Comparison of ENCODE assay signal across 8 cellular contexts in genomic region chr19:38849147-38849745, GRCh38. TPM values are rescaled to one million over a fixed set of nuclear protein-coding genes. Genes with fewer than 3 reads are reported as not detected.
DNase-seq lines count a peak whose midpoint lies in the region; ATAC-seq and TF ChIP-seq lines count a peak whose summit lies in the region.

No MANE protein-coding gene starts in this region.

- H3K9me3 Mint-ChIP-seq in activated CD4-positive, alpha-beta memory T cell treated with anti-CD3 and anti-CD28 coated beads for 36 hours, result no peaks in the 10 kb centered on the region

- peak overlapping the region; percentile 97 for H3K4me3 Mint-ChIP-seq in activated CD4-positive, alpha-beta memory T cell treated with anti-CD3 and anti-CD28 coated beads for 36 hours

- H3K4me1 ChIP-seq in A673 (ENCODE audit: insufficient read depth, low read length, poor library complexity, severe bottlenecking), result peaks cover 13% of the 10 kb centered on the region
- H3K4me1 ChIP-seq in right lobe of liver, result peaks cover 0 to 40% (median 12%) of the 10 kb centered on the region in 4 donors

- no peak for TF ChIP-seq POLR2A in right lobe of liver (IDR thresholded peaks at IDR 0.05)

- H3K9me3 ChIP-seq in A673 (ENCODE audit: low read depth, low read length, poor library complexity, severe bottlenecking) (no peaks in the 10 kb centered on the region), right lobe of liver (no peaks in the 10 kb centered on the region)

- TF ChIP-seq CTCF in A673 (conservative IDR thresholded peaks at IDR 0.05; ENCODE audit: low read depth, low read length) (no peak), right lobe of liver (IDR thresholded peaks at IDR 0.05) (no peak)

- H3K27me3 Mint-ChIP-seq in activated CD4-positive, alpha-beta memory T cell treated with anti-CD3 and anti-CD28 coated beads for 36 hours, result no peaks in the 10 kb centered on the region

- 0% methylated on average over 8 of the region's 57 CpGs for WGBS in right lobe of liver (ENCODE audit: insufficient coverage, low coverage, low lambda C conversion rate, missing lambda C conversion rate)

- H3K27ac ChIP-seq in A673 (ENCODE audit: low read depth, low read length, poor library complexity, severe bottlenecking), result peak overlapping the region; percentile 100
- peak overlapping the region; percentile 100 for H3K27ac ChIP-seq in right lobe of liver

- H3K27me3 ChIP-seq in A673 (replicated peaks; ENCODE audit: insufficient read depth, low read depth, low read length, poor library complexity) (no peaks in the 10 kb centered on the region), right lobe of liver (no peaks in the 10 kb centered on the region)

- peaks cover 47% of the 10 kb centered on the region for H3K36me3 ChIP-seq in A673 (ENCODE audit: insufficient read depth, low read length, poor library complexity, severe bottlenecking)
- peaks cover 22 to 35% (median 28%) of the 10 kb centered on the region in 4 donors for H3K36me3 ChIP-seq in right lobe of liver

- peak overlapping the region; percentile 81 for H3K4me3 ChIP-seq in A673 (ENCODE audit: low read depth, low read length, poor library complexity, severe bottlenecking)
- H3K4me3 ChIP-seq in right lobe of liver, result peak overlapping the region; percentile 78 to 99 (median 91)

- H3K36me3 Mint-ChIP-seq in activated CD4-positive, alpha-beta memory T cell treated with anti-CD3 and anti-CD28 coated beads for 36 hours, result peaks cover 48% of the 10 kb centered on the region

- intact Hi-C loops in A673 (cut with micrococcal nuclease; ENCODE audit: unreplicated experiment), result no loop called here
- intact Hi-C loops in activated CD4-positive, alpha-beta memory T cell treated with anti-CD3 and anti-CD28 coated beads for 36 hours (cut with micrococcal nuclease), result no loop called here
- intact Hi-C loops in right lobe of liver (cut with DNase I), result no loop called here

- POLR2A ChIA-PET in A673 (lab: Charles Lee; ENCODE audit: low non-redundant PET), result interaction anchor here (0.5 to 0.8 kb wide), 7 partner anchors 9 to 80 kb away, joined by 3 to 11 read pairs (median 6); partner anchors contain the start of gene ECH1
- POLR2A ChIA-PET in activated CD4-positive, alpha-beta memory T cell treated with anti-CD3 and anti-CD28 coated beads for 36 hours (lab: Charles Lee), result interaction anchor here (0.6 to 2.8 kb wide), 17 partner anchors 9 to 542 kb away, joined by 3 to 19 read pairs (median 4); partner anchors contain the start of genes ECH1, MED29, MRPS12 and NFKBIB

- H3K4me1 Mint-ChIP-seq in activated CD4-positive, alpha-beta memory T cell treated with anti-CD3 and anti-CD28 coated beads for 36 hours (ENCODE audit: low read depth), result peaks cover 47% of the 10 kb centered on the region

- ATAC-seq in GM19035 (IDR thresholded peaks at IDR 0.05; ENCODE audit: unreplicated experiment), result peak; percentile 25
- ATAC-seq in right lobe of liver, result peak; percentile 22 to 46 (median 34)

- DNase-seq in A673 (ENCODE audit: low spot score) (peak; percentile 98), HPDE6-E6E7 (ENCODE audit: extremely low spot score) (peak; percentile 91), NCI-H82 treated with DMSO at 0.1 percent for 48 hours (lab: John Stamatoyannopoulos, UW; ENCODE audit: unreplicated experiment) (peak; percentile 83), dermis microvascular lymphatic vessel endothelial cell (ENCODE audit: low read depth in 2 of 2) (peak; percentile 88 to 95), right lobe of liver (peak; percentile 97 to 98 (median 97))
- DNase-seq in activated CD4-positive, alpha-beta memory T cell treated with anti-CD3 and anti-CD28 coated beads for 36 hours, result peak; percentile 99
- DNase-seq in stimulated activated CD4-positive, alpha-beta T cell treated with anti-CD3 and anti-CD28 coated beads, Interleukin-4, amount 100 ng/mL, for 1 hour, result peak; percentile 100

- CTCF ChIA-PET in A673 (lab: Charles Lee), result interaction anchor here (1.2 kb wide), 1 partner anchor 21 kb away, joined by 3 read pairs; no protein-coding TSS in a partner anchor
- CTCF ChIA-PET in activated CD4-positive, alpha-beta memory T cell treated with anti-CD3 and anti-CD28 coated beads for 36 hours (lab: Charles Lee), result interaction anchor here (0.5 to 2.6 kb wide), 6 partner anchors 16 to 215 kb away, joined by 3 to 16 read pairs (median 8); partner anchors contain the start of genes MRPS12 and SARS2

- H3K27ac Mint-ChIP-seq in activated CD4-positive, alpha-beta memory T cell treated with anti-CD3 and anti-CD28 coated beads for 36 hours, result peak overlapping the region; percentile 97

- BruUV-seq in A673 (replicated peaks; lab: Mats Ljungman, UMichigan), result no TSS peak

RNA-seq across cellular contexts. Expression of gene HNRNPL, which starts 0.5 kb away (rescaled TPM):
- 642 and 647 TPM in 2 replicates for total RNA-seq in A673 (2021)
- total RNA-seq in activated CD4-positive, alpha-beta memory T cell treated with anti-CD3 and anti-CD28 coated beads for 36 hours, result 100 to 1,000 TPM; 646 to 671 TPM
- total RNA-seq in dermis microvascular lymphatic vessel endothelial cell, result 263 and 288 TPM in 2 replicates
- 100 to 1,000 TPM in 4 of 6 experiments, 10 to 100 TPM in 2; 89.5 to 157 (median 102) TPM for total RNA-seq in right lobe of liver

RNA-seq across cellular contexts. Expression of gene ECH1, which starts 17.7 kb away (rescaled TPM):
- total RNA-seq in A673 (2021) (83.1 and 102 TPM in 2 replicates), dermis microvascular lymphatic vessel endothelial cell (50.5 and 59.9 TPM in 2 replicates), right lobe of liver (100 to 1,000 TPM; 158 to 466 (median 286) TPM)
- 100 to 1,000 TPM; 152 to 155 TPM for total RNA-seq in activated CD4-positive, alpha-beta memory T cell treated with anti-CD3 and anti-CD28 coated beads for 36 hours

RNA-seq across cellular contexts. Expression of gene RINL, which starts 28.8 kb away (rescaled TPM):
- total RNA-seq in A673 (2021) (5.7 and 7.4 TPM in 2 replicates), dermis microvascular lymphatic vessel endothelial cell (8.1 and 10.1 TPM in 2 replicates), right lobe of liver (10 to 100 TPM in 2 of 6 experiments, 1 to 10 TPM in 4; 3.3 to 13.8 (median 5.5) TPM)
- total RNA-seq in activated CD4-positive, alpha-beta memory T cell treated with anti-CD3 and anti-CD28 coated beads for 36 hours, result 10 to 100 TPM; 92.6 to 100.0 TPM

RNA-seq across cellular contexts. Expression of gene LGALS4, which starts 36.5 kb away (rescaled TPM):
- total RNA-seq in A673 (2021) (0.32 and 0.81 TPM in 2 replicates), dermis microvascular lymphatic vessel endothelial cell (not detected in 2 replicates), right lobe of liver (100 to 1,000 TPM in 5 of 6 experiments, 10 to 100 TPM in 1; 21.0 to 376 (median 186) TPM)
- under 1 TPM; 0.33 to 0.70 TPM for total RNA-seq in activated CD4-positive, alpha-beta memory T cell treated with anti-CD3 and anti-CD28 coated beads for 36 hours

RNA-seq across cellular contexts. Expression of gene SIRT2, which starts 50.2 kb away (rescaled TPM):
- 30.0 and 32.2 TPM in 2 replicates for total RNA-seq in A673 (2021)
- total RNA-seq in activated CD4-positive, alpha-beta memory T cell treated with anti-CD3 and anti-CD28 coated beads for 36 hours, result 10 to 100 TPM; 23.5 to 24.6 TPM
- 62.3 and 105 TPM in 2 replicates for total RNA-seq in dermis microvascular lymphatic vessel endothelial cell
- total RNA-seq in right lobe of liver, result 10 to 100 TPM; 28.6 to 62.0 (median 32.5) TPM

Comparison
In these comparisons a context has a peak if more than half of its experiments do, and no peak if none do; other contexts are left out.
1. Peak in every context shown above with its lines: DNase-seq, ATAC-seq, H3K4me3 ChIP-seq and H3K27ac ChIP-seq.